In genomic region chr22:20137113-20137512, GRCh38 we compare ENCODE assay signal across 1 cellular context.
TF ChIP-seq lines count a peak whose summit lies in the region.

No MANE protein-coding gene starts in this region.

TF ChIP-seq in K562, 482 proteins besides CTCF, POLR2A, EP300 and RAD21:
- TF ChIP-seq RFX5 (IDR thresholded peaks at IDR 0.05; ENCODE audit: low read depth, low read length) (no peak), NR0B1 (IDR thresholded peaks at IDR 0.05; ENCODE audit: partially characterized antibody) (no peak), MCM5 (IDR thresholded peaks at IDR 0.05; ENCODE audit: low read depth) (no peak), SETDB1 (IDR thresholded peaks at IDR 0.05; ENCODE audit: low read length) (peak; percentile 71), ETV5 (CRISPR knock-in tag; IDR thresholded peaks at IDR 0.05; ENCODE audit: low read depth) (no peak), FIP1L1 (IDR thresholded peaks at IDR 0.05; ENCODE audit: low read depth, low read length, poor library complexity, severe bottlenecking) (peak; percentile 11), KAT7 (CRISPR knock-in tag; IDR thresholded peaks at IDR 0.05; ENCODE audit: borderline replicate concordance) (no peak), ARHGAP35 (IDR thresholded peaks at IDR 0.05; ENCODE audit: partially characterized antibody) (no peak), ZNF23 (CRISPR knock-in tag; IDR thresholded peaks at IDR 0.05) (no peak), KLF1 (tag; IDR thresholded peaks at IDR 0.05) (0 out of 2 replicates have a peak, but pooled peaks have one; percentile 33), THAP12 (CRISPR knock-in tag; IDR thresholded peaks at IDR 0.05) (peak; percentile 33; the same call in 1 of the 2 replicates), TEAD4 (IDR thresholded peaks at IDR 0.05; ENCODE audit: low read length) (no peak), TEAD4 (CRISPR knock-in tag; IDR thresholded peaks at IDR 0.05; ENCODE audit: borderline replicate concordance) (no peak), YY1 (IDR thresholded peaks at IDR 0.05; ENCODE audit: borderline replicate concordance in 1 of 3, control insufficient read depth in 1 of 3, extremely low read depth in 1 of 3, insufficient read depth in 3 of 3, insufficient read length in 1 of 3, insufficient replicate concordance in 2 of 3, low read depth in 1 of 3, low read length in 2 of 3) (peak in 1 of 3 experiments; percentile 2), HMGXB4 (CRISPR knock-in tag; IDR thresholded peaks at IDR 0.05) (peak; percentile 11; the same call in 1 of the 2 replicates), JUNB (CRISPR knock-in tag; conservative IDR thresholded peaks at IDR 0.05) (no peak), BCL6 (CRISPR knock-in tag; IDR thresholded peaks at IDR 0.05) (no peak), OTX1 (CRISPR knock-in tag; IDR thresholded peaks at IDR 0.05) (no peak), ZNF217 (CRISPR knock-in tag; IDR thresholded peaks at IDR 0.05) (no peak), GTF2E2 (tag; IDR thresholded peaks at IDR 0.05) (no peak), WHSC1 (IDR thresholded peaks at IDR 0.05; ENCODE audit: low read length) (peak; percentile 89)
- TF ChIP-seq, protein P1, sequence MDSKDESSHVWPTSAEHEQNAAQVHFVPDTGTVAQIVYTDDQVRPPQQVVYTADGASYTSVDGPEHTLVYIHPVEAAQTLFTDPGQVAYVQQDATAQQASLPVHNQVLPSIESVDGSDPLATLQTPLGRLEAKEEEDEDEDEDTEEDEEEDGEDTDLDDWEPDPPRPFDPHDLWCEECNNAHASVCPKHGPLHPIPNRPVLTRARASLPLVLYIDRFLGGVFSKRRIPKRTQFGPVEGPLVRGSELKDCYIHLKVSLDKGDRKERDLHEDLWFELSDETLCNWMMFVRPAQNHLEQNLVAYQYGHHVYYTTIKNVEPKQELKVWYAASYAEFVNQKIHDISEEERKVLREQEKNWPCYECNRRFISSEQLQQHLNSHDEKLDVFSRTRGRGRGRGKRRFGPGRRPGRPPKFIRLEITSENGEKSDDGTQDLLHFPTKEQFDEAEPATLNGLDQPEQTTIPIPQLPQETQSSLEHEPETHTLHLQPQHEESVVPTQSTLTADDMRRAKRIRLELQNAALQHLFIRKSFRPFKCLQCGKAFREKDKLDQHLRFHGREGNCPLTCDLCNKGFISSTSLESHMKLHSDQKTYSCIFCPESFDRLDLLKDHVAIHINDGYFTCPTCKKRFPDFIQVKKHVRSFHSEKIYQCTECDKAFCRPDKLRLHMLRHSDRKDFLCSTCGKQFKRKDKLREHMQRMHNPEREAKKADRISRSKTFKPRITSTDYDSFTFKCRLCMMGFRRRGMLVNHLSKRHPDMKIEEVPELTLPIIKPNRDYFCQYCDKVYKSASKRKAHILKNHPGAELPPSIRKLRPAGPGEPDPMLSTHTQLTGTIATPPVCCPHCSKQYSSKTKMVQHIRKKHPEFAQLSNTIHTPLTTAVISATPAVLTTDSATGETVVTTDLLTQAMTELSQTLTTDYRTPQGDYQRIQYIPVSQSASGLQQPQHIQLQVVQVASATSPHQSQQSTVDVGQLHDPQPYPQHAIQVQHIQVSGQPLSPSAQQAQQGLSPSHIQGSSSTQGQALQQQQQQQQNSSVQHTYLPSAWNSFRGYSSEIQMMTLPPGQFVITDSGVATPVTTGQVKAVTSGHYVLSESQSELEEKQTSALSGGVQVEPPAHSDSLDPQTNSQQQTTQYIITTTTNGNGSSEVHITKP (IDR thresholded peaks at IDR 0.05; ENCODE audit: partially characterized antibody), result no peak
